ENCODE assay signal across 10 cellular contexts in genomic region chr2:54634012-54634411, GRCh38.
A peak's percentile ranks its signal among the peaks of the same experiment; 100 is the strongest.
DNase-seq lines count a peak whose midpoint lies in the region; ATAC-seq, FAIRE-seq and TF ChIP-seq lines count a peak whose summit lies in the region.
"Had no signal": no experiment of that assay in that cellular context is flagged by ENCODE, and none has a peak within 500 bp of the region (broad histone marks: within the 10 kb centered on the region; RNA-seq: fewer than 3 reads in every experiment).

No MANE protein-coding gene starts in this region.

- H3K4me3 Mint-ChIP-seq in activated CD4-positive, alpha-beta T cell treated with anti-CD3 and anti-CD28 coated beads, Interleukin-2, amount 10 ng/mL, durations not matched to agents 24 days and 14 days = peak overlapping the region; percentile 53
- peak overlapping the region; percentile 76 for H3K4me3 Mint-ChIP-seq in activated T-helper 17 cell treated with anti-CD3 and anti-CD28 coated beads, Interleukin-2, amount 50 U/mL, for 72 hours

- intact Hi-C loops in activated CD4-positive, alpha-beta T cell treated with anti-CD3 and anti-CD28 coated beads, Interleukin-2, amount 10 ng/mL, durations not matched to agents 24 days and 14 days (cut with micrococcal nuclease) = loop anchor here (2.0 kb wide), 1 partner anchor 111 kb away; no protein-coding TSS in a partner anchor
- intact Hi-C loops in HepG2 (cut with micrococcal nuclease; ENCODE audit: unreplicated experiment) (loop anchor here (5.0 kb wide), 1 partner anchor 77 kb away; no protein-coding TSS in a partner anchor), ovary (cut with DNase I) (no loop called here), pancreas (cut with DNase I) (no loop called here)

- no peak overlapping the region for H3K27ac ChIP-seq in HepG2 (ENCODE audit: extremely low read length, insufficient read depth, low read length)
- H3K27ac ChIP-seq in subcutaneous abdominal adipose tissue (ENCODE audit: low read depth, low read length) = peak overlapping the region; percentile 89
- H3K27ac ChIP-seq in ovary = peak overlapping the region in 1 of 2 donors; percentile 58
- peak overlapping the region in 2 of 4 donors; percentile 71 to 72 for H3K27ac ChIP-seq in pancreas

- no peak for ATAC-seq in activated T-helper 17 cell treated with anti-CD3 and anti-CD28 coated beads, Interleukin-2, amount 50 U/mL, for 72 hours (replicated peaks)
- ATAC-seq in HepG2 (no peak), HG02973 (IDR thresholded peaks at IDR 0.05; ENCODE audit: unreplicated experiment) (no peak), pancreas (no peak)

- TF ChIP-seq POLR2A in HepG2 (IDR thresholded peaks at IDR 0.05; ENCODE audit: insufficient read depth in 1 of 2, low read depth in 2 of 2, low read length in 2 of 2) = no peak
- no peak for TF ChIP-seq POLR2A in ovary (IDR thresholded peaks at IDR 0.05)

- DNase-seq in activated CD4-positive, alpha-beta T cell treated with anti-CD3 and anti-CD28 coated beads, Interleukin-2, amount 10 ng/mL, durations not matched to agents 24 days and 14 days = no peak
- DNase-seq in activated CD4-positive, alpha-beta T cell treated with anti-CD3 and anti-CD28 coated beads for 1 hour = no peak
- DNase-seq in HepG2 (ENCODE audit: low spot score) = no peak
- DNase-seq in ovary = no peak
- no peak for DNase-seq in pancreas
- DNase-seq: activated effector memory CD4-positive, alpha-beta T cell treated with anti-CD3 and anti-CD28 coated beads, Interleukin-2, amount 50 U/mL, for 16 hours; NCI-H2029 treated with DMSO at 0.1 percent for 48 hours had no signal

- peaks cover 29% of the 10 kb centered on the region for H3K4me1 Mint-ChIP-seq in activated CD4-positive, alpha-beta T cell treated with anti-CD3 and anti-CD28 coated beads, Interleukin-2, amount 10 ng/mL, durations not matched to agents 24 days and 14 days
- peaks cover 16% of the 10 kb centered on the region for H3K4me1 Mint-ChIP-seq in activated T-helper 17 cell treated with anti-CD3 and anti-CD28 coated beads, Interleukin-2, amount 50 U/mL, for 72 hours

- peaks cover 36% of the 10 kb centered on the region for H4K20me1 ChIP-seq in HepG2 (ENCODE audit: insufficient read depth, low read length)

- H2AFZ ChIP-seq in HepG2 (ENCODE audit: low read length) = no peak overlapping the region

- no peaks in the 10 kb centered on the region for H3K9me3 ChIP-seq in HepG2 (ENCODE audit: low read length)
- H3K9me3 ChIP-seq in subcutaneous abdominal adipose tissue (ENCODE audit: control insufficient read depth in 5 of 5, low read length in 5 of 5) = no peaks in the 10 kb centered on the region
- H3K9me3 ChIP-seq in ovary = no peaks in the 10 kb centered on the region
- no peaks in the 10 kb centered on the region for H3K9me3 ChIP-seq in pancreas

- H3K27me3 ChIP-seq in HepG2 (ENCODE audit: control insufficient read depth in 1 of 2, insufficient read depth in 2 of 2, low read length in 2 of 2) (no peaks in the 10 kb centered on the region), subcutaneous abdominal adipose tissue (ENCODE audit: control insufficient read depth in 5 of 5, insufficient read depth in 4 of 5, low read length in 5 of 5) (no peaks in the 10 kb centered on the region), ovary (no peaks in the 10 kb centered on the region), pancreas (no peaks in the 10 kb centered on the region)

- H3K79me2 ChIP-seq in HepG2 (ENCODE audit: insufficient read depth, low read length) = peaks cover 41% of the 10 kb centered on the region

- no peak for TF ChIP-seq RAD21 in HepG2 (CRISPR knock-in tag; IDR thresholded peaks at IDR 0.05)

- FAIRE-seq in HepG2 (lab: Jason Lieb, UNC) (no peak), pancreas (lab: Jason Lieb, UNC) (no peak)

- no peak overlapping the region for H3K4me2 ChIP-seq in HepG2 (ENCODE audit: low read depth, low read length)

- CTCF ChIA-PET in HepG2 (lab: Yijun Ruan, JAX; ENCODE audit: low intra/inter-chr PET ratio, low total read pairs) = no interaction called here

- no peaks in the 10 kb centered on the region for H3K9me3 Mint-ChIP-seq in activated CD4-positive, alpha-beta T cell treated with anti-CD3 and anti-CD28 coated beads, Interleukin-2, amount 10 ng/mL, durations not matched to agents 24 days and 14 days
- H3K9me3 Mint-ChIP-seq in activated T-helper 17 cell treated with anti-CD3 and anti-CD28 coated beads, Interleukin-2, amount 50 U/mL, for 72 hours = no peaks in the 10 kb centered on the region

- POLR2A ChIA-PET in HepG2 (lab: Yijun Ruan, JAX) = interaction anchor here (1.1 kb wide), 1 partner anchor 76 kb away, joined by 4 read pairs; no protein-coding TSS in a partner anchor

- H3K36me3 ChIP-seq in HepG2 (replicated peaks in 1 of 2; ENCODE audit: control insufficient read depth in 1 of 2, insufficient read depth in 2 of 2, low read length in 2 of 2) = peaks cover 78 to 97% of the 10 kb centered on the region in 2 experiments
- peaks cover 15 to 77% (median 66%) of the 10 kb centered on the region in 5 donors for H3K36me3 ChIP-seq in subcutaneous abdominal adipose tissue (ENCODE audit: control insufficient read depth in 5 of 5, insufficient read depth in 5 of 5, low read length in 5 of 5)
- no peaks in the 10 kb centered on the region for H3K36me3 ChIP-seq in ovary
- H3K36me3 ChIP-seq in pancreas = peaks cover 0 to 54% (median 24%) of the 10 kb centered on the region in 3 donors

- peaks cover 66% of the 10 kb centered on the region for H3K36me3 Mint-ChIP-seq in activated CD4-positive, alpha-beta T cell treated with anti-CD3 and anti-CD28 coated beads, Interleukin-2, amount 10 ng/mL, durations not matched to agents 24 days and 14 days (ENCODE audit: low read depth)
- H3K36me3 Mint-ChIP-seq in activated T-helper 17 cell treated with anti-CD3 and anti-CD28 coated beads, Interleukin-2, amount 50 U/mL, for 72 hours (ENCODE audit: low read depth) = peaks cover 86% of the 10 kb centered on the region

- H3K27me3 Mint-ChIP-seq in activated CD4-positive, alpha-beta T cell treated with anti-CD3 and anti-CD28 coated beads, Interleukin-2, amount 10 ng/mL, durations not matched to agents 24 days and 14 days = no peaks in the 10 kb centered on the region
- no peaks in the 10 kb centered on the region for H3K27me3 Mint-ChIP-seq in activated T-helper 17 cell treated with anti-CD3 and anti-CD28 coated beads, Interleukin-2, amount 50 U/mL, for 72 hours

- H3K4me3 ChIP-seq in HepG2 (replicated peaks in 1 of 3; ENCODE audit: insufficient read depth in 1 of 3, low read depth in 2 of 3, low read length in 3 of 3) (no peak overlapping the region), subcutaneous abdominal adipose tissue (ENCODE audit: low read depth in 1 of 5, low read length in 5 of 5) (no peak overlapping the region), ovary (no peak overlapping the region), pancreas (no peak overlapping the region)

- no peak for TF ChIP-seq EP300 in HepG2 (IDR thresholded peaks at IDR 0.05; ENCODE audit: low read depth in 2 of 2, low read length in 2 of 2)
- TF ChIP-seq EP300 in HepG2 (CRISPR knock-in tag; IDR thresholded peaks at IDR 0.05; ENCODE audit: borderline replicate concordance) = no peak
- no peak for TF ChIP-seq EP300 in ovary (IDR thresholded peaks at IDR 0.05)

- peaks cover 37% of the 10 kb centered on the region for H3K4me1 ChIP-seq in HepG2 (ENCODE audit: insufficient read depth, low read length)
- peaks cover 16 to 76% (median 53%) of the 10 kb centered on the region in 5 donors for H3K4me1 ChIP-seq in subcutaneous abdominal adipose tissue (ENCODE audit: control insufficient read depth in 5 of 5, insufficient read depth in 5 of 5, low read length in 5 of 5)
- peaks cover 15% of the 10 kb centered on the region for H3K4me1 ChIP-seq in ovary (ENCODE audit: insufficient read depth)
- peaks cover 25 to 47% (median 34%) of the 10 kb centered on the region in 3 donors for H3K4me1 ChIP-seq in pancreas

- BruUV-seq in HepG2 (replicated peaks; lab: Mats Ljungman, UMichigan) = no TSS peak

- H3K27ac Mint-ChIP-seq in activated CD4-positive, alpha-beta T cell treated with anti-CD3 and anti-CD28 coated beads, Interleukin-2, amount 10 ng/mL, durations not matched to agents 24 days and 14 days = no peak overlapping the region
- H3K27ac Mint-ChIP-seq in activated T-helper 17 cell treated with anti-CD3 and anti-CD28 coated beads, Interleukin-2, amount 50 U/mL, for 72 hours = peak overlapping the region; percentile 90

- H3K9ac ChIP-seq in HepG2 (ENCODE audit: insufficient read depth, low read depth, low read length) (no peak overlapping the region), subcutaneous abdominal adipose tissue (ENCODE audit: low read length in 5 of 5) (peak overlapping the region in 3 of 5 donors; percentile 10 to 49 (median 17))

- 92% methylated on average over 3 of the region's 3 CpGs for WGBS in HepG2 (ENCODE audit: low lambda C conversion rate)
- WGBS in ovary, 3 donors = 9 to 21% (median 13%) methylated on average over 3 of the region's 3 CpGs
- 64 to 66% methylated on average over 3 of the region's 3 CpGs for WGBS in pancreas, 2 donors

- in situ Hi-C loops in HepG2 (cut with HindIII; ENCODE audit: extremely low pct_ligation_motif_present, low pct_unique_long_range_greater_than_20kb) = no loop called here

- TF ChIP-seq CTCF in HepG2 (CRISPR knock-in tag; IDR thresholded peaks at IDR 0.05) (no peak), ovary (IDR thresholded peaks at IDR 0.05) (no peak), pancreas (IDR thresholded peaks at IDR 0.05) (no peak)

TF ChIP-seq in HepG2, 621 proteins besides CTCF, POLR2A, EP300 and RAD21:
- peak; percentile 51 for TF ChIP-seq RBM22 (optimal IDR thresholded peaks at IDR 0.05; ENCODE audit: low read length)
- TF ChIP-seq MLXIP (CRISPR knock-in tag; IDR thresholded peaks at IDR 0.05; ENCODE audit: borderline replicate concordance) = no peak

Comparison
In these comparisons a context has a peak if more than half of its experiments do, and no peak if none do; other contexts are left out.
1. intact Hi-C loops: an anchor here in activated CD4-positive, alpha-beta T cell treated with anti-CD3 and anti-CD28 coated beads, Interleukin-2, amount 10 ng/mL, durations not matched to agents 24 days and 14 days (2.0 kb wide) and HepG2 (5.0 kb wide); none called in ovary and pancreas.